Comparison of ENCODE assay signal across 1 cellular context in the genomic region with DNA sequence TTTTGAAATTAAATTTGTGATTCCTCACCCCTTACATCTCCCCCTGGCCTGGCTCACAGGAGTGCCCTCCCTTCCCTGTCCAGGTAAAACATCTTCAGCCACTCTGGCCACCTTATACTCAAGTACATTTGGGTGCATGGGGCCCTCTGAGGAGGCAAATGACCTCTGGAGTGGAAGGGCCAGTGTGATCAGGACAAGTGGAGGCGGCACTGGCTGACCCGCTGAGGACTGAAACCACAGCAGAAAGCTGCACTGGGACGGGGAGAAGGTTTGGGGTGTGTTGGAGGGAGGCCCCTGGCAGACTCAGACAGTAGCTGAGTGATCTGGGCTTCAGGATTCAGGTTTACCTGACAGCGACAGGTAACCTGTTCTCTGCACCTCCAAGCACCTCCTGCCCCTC.
TF ChIP-seq lines count a peak whose summit lies in the region.

No MANE protein-coding gene starts in this region.

TF ChIP-seq in HepG2, 621 proteins besides CTCF, POLR2A, EP300 and RAD21 (continued from another document):
- TF ChIP-seq ZNF780A (CRISPR knock-in tag; IDR thresholded peaks at IDR 0.05) (no peak), HDAC1 (CRISPR knock-in tag; IDR thresholded peaks at IDR 0.05) (0 out of 2 replicates have a peak, but pooled peaks have one; percentile 20)
- TF ChIP-seq, protein P1, sequence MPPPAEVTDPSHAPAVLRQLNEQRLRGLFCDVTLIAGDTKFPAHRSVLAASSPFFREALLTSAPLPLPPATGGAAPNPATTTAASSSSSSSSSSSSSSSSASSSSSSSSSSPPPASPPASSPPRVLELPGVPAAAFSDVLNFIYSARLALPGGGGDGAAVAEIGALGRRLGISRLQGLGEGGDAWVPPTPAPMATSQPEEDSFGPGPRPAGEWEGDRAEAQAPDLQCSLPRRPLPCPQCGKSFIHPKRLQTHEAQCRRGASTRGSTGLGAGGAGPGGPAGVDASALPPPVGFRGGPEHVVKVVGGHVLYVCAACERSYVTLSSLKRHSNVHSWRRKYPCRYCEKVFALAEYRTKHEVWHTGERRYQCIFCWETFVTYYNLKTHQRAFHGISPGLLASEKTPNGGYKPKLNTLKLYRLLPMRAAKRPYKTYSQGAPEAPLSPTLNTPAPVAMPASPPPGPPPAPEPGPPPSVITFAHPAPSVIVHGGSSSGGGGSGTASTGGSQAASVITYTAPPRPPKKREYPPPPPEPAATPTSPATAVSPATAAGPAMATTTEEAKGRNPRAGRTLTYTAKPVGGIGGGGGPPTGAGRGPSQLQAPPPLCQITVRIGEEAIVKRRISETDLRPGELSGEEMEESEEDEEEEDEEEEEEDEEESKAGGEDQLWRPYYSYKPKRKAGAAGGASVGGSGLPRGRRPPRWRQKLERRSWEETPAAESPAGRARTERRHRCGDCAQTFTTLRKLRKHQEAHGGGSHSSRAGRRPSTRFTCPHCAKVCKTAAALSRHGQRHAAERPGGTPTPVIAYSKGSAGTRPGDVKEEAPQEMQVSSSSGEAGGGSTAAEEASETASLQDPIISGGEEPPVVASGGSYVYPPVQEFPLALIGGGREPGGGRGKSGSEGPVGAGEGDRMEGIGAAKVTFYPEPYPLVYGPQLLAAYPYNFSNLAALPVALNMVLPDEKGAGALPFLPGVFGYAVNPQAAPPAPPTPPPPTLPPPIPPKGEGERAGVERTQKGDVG (CRISPR knock-in tag; IDR thresholded peaks at IDR 0.05; ENCODE audit: borderline replicate concordance), result 0 out of 2 replicates have a peak, but pooled peaks have one; percentile 9
